In the genomic region with DNA sequence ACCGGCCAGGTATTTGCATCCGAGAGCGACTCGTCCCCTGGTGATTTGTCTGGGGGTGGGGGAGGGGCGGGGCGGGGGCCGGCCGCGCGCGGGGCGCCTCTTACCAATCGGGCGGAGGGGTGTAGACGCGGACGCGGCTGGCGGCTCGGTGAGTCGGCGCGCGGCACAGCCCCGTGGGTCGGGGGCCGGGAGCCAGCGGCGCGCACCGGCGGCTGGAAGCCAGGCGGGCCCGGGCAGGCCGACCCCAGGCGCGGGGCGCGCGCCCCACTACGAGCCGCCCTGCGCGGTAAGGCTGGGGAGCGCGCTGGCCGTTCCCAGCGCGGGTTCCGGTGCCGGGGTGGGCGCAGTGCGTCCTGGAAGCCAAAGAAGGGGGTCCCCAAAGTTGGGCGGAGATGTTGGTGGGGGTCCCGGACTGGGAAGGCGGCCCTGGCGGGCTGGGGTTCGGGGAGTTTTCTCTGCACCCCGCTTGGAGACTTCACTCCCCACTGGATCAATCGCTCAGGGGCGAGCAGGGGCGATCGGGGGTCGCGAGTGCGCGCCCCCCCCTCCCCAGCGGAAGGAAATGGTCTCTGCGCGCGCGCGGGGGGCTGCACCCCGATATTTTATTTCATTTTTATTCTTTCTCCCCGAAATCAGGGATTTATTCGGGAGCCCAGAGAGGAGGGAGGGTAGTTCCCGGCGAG, we compare ENCODE assay signal across 8 cellular contexts. TPM values are rescaled to one million over a fixed set of nuclear protein-coding genes. Genes with fewer than 3 reads are reported as not detected.
DNase-seq lines count a peak whose midpoint lies in the region; ATAC-seq and TF ChIP-seq lines count a peak whose summit lies in the region.

Gene ARID3A, plus strand, starts transcription at position 124 of the 683 bp plus-strand sequence. CDS start 3,494 bp downstream, outside the sequence.

- H3K9ac ChIP-seq in liver (ENCODE audit: low read depth in 1 of 2, low read length in 2 of 2): peak within 1 kb of the TSS in 1 of 2 donors; percentile 81

- TF ChIP-seq CTCF in chondrocyte (IDR thresholded peaks at IDR 0.05) (no peak), liver (IDR thresholded peaks at IDR 0.05; ENCODE audit: low read depth, low read length, missing input control) (no peak), testis (IDR thresholded peaks at IDR 0.05) (no peak)

- no peaks in the 10 kb centered on the region for H3K9me3 Mint-ChIP-seq in chondrocyte (ENCODE audit: low read depth)

- DNase-seq in NCI-H69 (lab: John Stamatoyannopoulos, UW) (peak; percentile 94), chondrocyte (ENCODE audit: low spot score) (no peak), testis (no peak), NCI-H510A treated with DMSO at 0.1 percent for 48 hours (lab: John Stamatoyannopoulos, UW) (no peak), OCI-M2 (lab: John Stamatoyannopoulos, UW; ENCODE audit: unreplicated experiment) (no peak)

- H3K36me3 Mint-ChIP-seq in chondrocyte (ENCODE audit: low read depth): no peaks in the 10 kb centered on the region

- peak; percentile 20 for ATAC-seq in GM21576 (IDR thresholded peaks at IDR 0.05; ENCODE audit: unreplicated experiment)

- H3K27ac ChIP-seq in liver (ENCODE audit: low read depth in 1 of 2, low read length in 2 of 2) (peak within 1 kb of the TSS; percentile 72 to 84), testis (peak within 1 kb of the TSS; percentile 61 to 78)

- H3K27me3 ChIP-seq in liver (ENCODE audit: control insufficient read depth in 4 of 4, insufficient read depth in 4 of 4, low read length in 3 of 4) (no peaks in the 10 kb centered on the region), testis (no peaks in the 10 kb centered on the region)

- H3K9me3 ChIP-seq in liver (ENCODE audit: control insufficient read depth in 4 of 4, low read length in 3 of 4) (no peaks in the 10 kb centered on the region), testis (no peaks in the 10 kb centered on the region)

- H3K4me3 ChIP-seq in GM08714 (ENCODE audit: low read length) (peak within 1 kb of the TSS; percentile 90), liver (ENCODE audit: low read depth in 1 of 3, low read length in 3 of 3) (peak within 1 kb of the TSS; percentile 81 to 90 (median 82)), testis (peak within 1 kb of the TSS; percentile 78 to 82)

- no peak within 1 kb of the TSS for H3K27ac Mint-ChIP-seq in chondrocyte (ENCODE audit: unreplicated experiment)

- H3K27me3 Mint-ChIP-seq in chondrocyte (ENCODE audit: low read depth): peaks cover 2% of the 10 kb centered on the region

- peaks cover 11 to 28% (median 20%) of the 10 kb centered on the region in 4 donors for H3K4me1 ChIP-seq in liver (ENCODE audit: control insufficient read depth in 4 of 4, insufficient read depth in 4 of 4, low read length in 3 of 4)
- peaks cover 18% of the 10 kb centered on the region for H3K4me1 ChIP-seq in testis

- no peak for TF ChIP-seq RAD21 in liver (IDR thresholded peaks at IDR 0.05)

- intact Hi-C loops in testis (cut with DNase I; ENCODE audit: low total_unique reads): loop anchor here (5.0 to 10.0 kb wide), 2 partner anchors 56 to 141 kb away; partner anchors contain the start of gene WDR18

- no peaks in the 10 kb centered on the region for H3K36me3 ChIP-seq in liver (ENCODE audit: control insufficient read depth in 4 of 4, insufficient read depth in 3 of 4, low read depth in 1 of 4, low read length in 3 of 4)
- no peaks in the 10 kb centered on the region for H3K36me3 ChIP-seq in testis (ENCODE audit: low read depth, missing control alignments)

- no peak for TF ChIP-seq POLR2A in testis (IDR thresholded peaks at IDR 0.05)

- H3K4me1 Mint-ChIP-seq in chondrocyte (ENCODE audit: low read depth): peaks cover 8% of the 10 kb centered on the region

- H3K4me3 Mint-ChIP-seq in chondrocyte (ENCODE audit: unreplicated experiment): peak within 1 kb of the TSS; percentile 71

- under 1% methylated on average over 78 of the region's 78 CpGs for WGBS in liver
- whole genome bisulfite sequencing in testis, 2 donors: 0 to 1% methylated on average over 23 to 31 of the region's 78 CpGs

TF ChIP-seq in liver, 16 proteins besides CTCF, POLR2A, EP300 and RAD21:
- TF ChIP-seq, protein P1, sequence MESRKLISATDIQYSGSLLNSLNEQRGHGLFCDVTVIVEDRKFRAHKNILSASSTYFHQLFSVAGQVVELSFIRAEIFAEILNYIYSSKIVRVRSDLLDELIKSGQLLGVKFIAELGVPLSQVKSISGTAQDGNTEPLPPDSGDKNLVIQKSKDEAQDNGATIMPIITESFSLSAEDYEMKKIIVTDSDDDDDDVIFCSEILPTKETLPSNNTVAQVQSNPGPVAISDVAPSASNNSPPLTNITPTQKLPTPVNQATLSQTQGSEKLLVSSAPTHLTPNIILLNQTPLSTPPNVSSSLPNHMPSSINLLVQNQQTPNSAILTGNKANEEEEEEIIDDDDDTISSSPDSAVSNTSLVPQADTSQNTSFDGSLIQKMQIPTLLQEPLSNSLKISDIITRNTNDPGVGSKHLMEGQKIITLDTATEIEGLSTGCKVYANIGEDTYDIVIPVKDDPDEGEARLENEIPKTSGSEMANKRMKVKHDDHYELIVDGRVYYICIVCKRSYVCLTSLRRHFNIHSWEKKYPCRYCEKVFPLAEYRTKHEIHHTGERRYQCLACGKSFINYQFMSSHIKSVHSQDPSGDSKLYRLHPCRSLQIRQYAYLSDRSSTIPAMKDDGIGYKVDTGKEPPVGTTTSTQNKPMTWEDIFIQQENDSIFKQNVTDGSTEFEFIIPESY (IDR thresholded peaks at IDR 0.05): no peak
- TF ChIP-seq ATF3 (IDR thresholded peaks at IDR 0.05) (no peak), TAF1 (conservative IDR thresholded peaks at IDR 0.05) (no peak), GABPA (IDR thresholded peaks at IDR 0.05 in 1 of 2, conservative IDR thresholded peaks at IDR 0.05 in 1 of 2) (no peak), EGR1 (IDR thresholded peaks at IDR 0.05; ENCODE audit: low read depth in 2 of 2) (no peak), SP1 (IDR thresholded peaks at IDR 0.05) (no peak), JUND (IDR thresholded peaks at IDR 0.05) (no peak), HNF4A (conservative IDR thresholded peaks at IDR 0.05) (no peak), FOXA1 (IDR thresholded peaks at IDR 0.05) (no peak), MAX (IDR thresholded peaks at IDR 0.05) (no peak), FOXA2 (IDR thresholded peaks at IDR 0.05) (no peak)
- TF ChIP-seq, protein P2, sequence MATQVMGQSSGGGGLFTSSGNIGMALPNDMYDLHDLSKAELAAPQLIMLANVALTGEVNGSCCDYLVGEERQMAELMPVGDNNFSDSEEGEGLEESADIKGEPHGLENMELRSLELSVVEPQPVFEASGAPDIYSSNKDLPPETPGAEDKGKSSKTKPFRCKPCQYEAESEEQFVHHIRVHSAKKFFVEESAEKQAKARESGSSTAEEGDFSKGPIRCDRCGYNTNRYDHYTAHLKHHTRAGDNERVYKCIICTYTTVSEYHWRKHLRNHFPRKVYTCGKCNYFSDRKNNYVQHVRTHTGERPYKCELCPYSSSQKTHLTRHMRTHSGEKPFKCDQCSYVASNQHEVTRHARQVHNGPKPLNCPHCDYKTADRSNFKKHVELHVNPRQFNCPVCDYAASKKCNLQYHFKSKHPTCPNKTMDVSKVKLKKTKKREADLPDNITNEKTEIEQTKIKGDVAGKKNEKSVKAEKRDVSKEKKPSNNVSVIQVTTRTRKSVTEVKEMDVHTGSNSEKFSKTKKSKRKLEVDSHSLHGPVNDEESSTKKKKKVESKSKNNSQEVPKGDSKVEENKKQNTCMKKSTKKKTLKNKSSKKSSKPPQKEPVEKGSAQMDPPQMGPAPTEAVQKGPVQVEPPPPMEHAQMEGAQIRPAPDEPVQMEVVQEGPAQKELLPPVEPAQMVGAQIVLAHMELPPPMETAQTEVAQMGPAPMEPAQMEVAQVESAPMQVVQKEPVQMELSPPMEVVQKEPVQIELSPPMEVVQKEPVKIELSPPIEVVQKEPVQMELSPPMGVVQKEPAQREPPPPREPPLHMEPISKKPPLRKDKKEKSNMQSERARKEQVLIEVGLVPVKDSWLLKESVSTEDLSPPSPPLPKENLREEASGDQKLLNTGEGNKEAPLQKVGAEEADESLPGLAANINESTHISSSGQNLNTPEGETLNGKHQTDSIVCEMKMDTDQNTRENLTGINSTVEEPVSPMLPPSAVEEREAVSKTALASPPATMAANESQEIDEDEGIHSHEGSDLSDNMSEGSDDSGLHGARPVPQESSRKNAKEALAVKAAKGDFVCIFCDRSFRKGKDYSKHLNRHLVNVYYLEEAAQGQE (IDR thresholded peaks at IDR 0.05): no peak

RNA-seq across cellular contexts. Expression of gene ARID3A, which starts in this region (rescaled TPM):
- 6.6 to 10.0 TPM (median 8.8 TPM) in 3 replicates for total RNA-seq in chondrocyte
- total RNA-seq in liver: 10 to 100 TPM in 1 of 2 donors, 1 to 10 TPM in 1; 5.2 to 42.4 TPM
- polyA plus RNA-seq in liver: 1 to 10 TPM in 1 of 2 donors, under 1 TPM in 1; 0.74 to 1.0 TPM
- total RNA-seq in testis: 10 to 100 TPM; 15.3 to 26.5 TPM
- 38.2 TPM for polyA plus RNA-seq in testis (ENCODE audit: insufficient read depth, low read depth, low replicate concordance)

Comparison
In these comparisons a context has a peak if more than half of its experiments do, and no peak if none do; other contexts are left out.
1. RNA of gene ARID3A (polyA plus RNA-seq): 38.2 TPM in testis (single experiment); 0.74 to 1.0 TPM in liver; every median in the first group is over 10 times any median in the second.
2. Peak in every context shown above with its lines, with median percentiles within 50 percentile points of each other: H3K4me3 ChIP-seq.